1 cellular context compared by ENCODE assay signal in genomic region chr1:145445221-145445620, GRCh38.
A peak's percentile ranks its signal among the peaks of the same experiment; 100 is the strongest.
TF ChIP-seq lines count a peak whose summit lies in the region.

No MANE protein-coding gene starts in this region.

TF ChIP-seq in GM23338, 12 proteins besides CTCF, POLR2A, EP300 and RAD21:
- TF ChIP-seq REST (IDR thresholded peaks at IDR 0.05; ENCODE audit: unreplicated experiment), result peak; percentile 65
